Comparison of ENCODE assay signal across 22 cellular contexts in genomic region chr4:112247021-112247420, GRCh38. TPM values are rescaled to one million over a fixed set of nuclear protein-coding genes. Genes with fewer than 3 reads are reported as not detected.
DNase-seq lines count a peak whose midpoint lies in the region; ATAC-seq and TF ChIP-seq lines count a peak whose summit lies in the region.
"Had no signal": no experiment of that assay in that cellular context is flagged by ENCODE, and none has a peak within 500 bp of the region (broad histone marks: within the 10 kb centered on the region; RNA-seq: fewer than 3 reads in every experiment).

No MANE protein-coding gene starts in this region.

- H4K20me1 ChIP-seq in mammary epithelial cell (ENCODE audit: insufficient read depth, low read length) (no peaks in the 10 kb centered on the region), H9 (ENCODE audit: control insufficient read depth, insufficient read depth, insufficient read length) (no peaks in the 10 kb centered on the region)

- H3K27ac ChIP-seq in mammary epithelial cell (ENCODE audit: insufficient read depth, low read depth, low read length) (no peak overlapping the region), H9 (ENCODE audit: insufficient read length, low read depth, low read length) (no peak overlapping the region), iPS-18a (ENCODE audit: low read length) (no peak overlapping the region), suprapubic skin (no peak overlapping the region)
- H3K27ac ChIP-seq: BLaER1 treated with 17β-estradiol and CSF1 and Interleukin-3, amounts not matched to agents 10 nM and 100 nM had no signal

- H3K4me1 ChIP-seq in mammary epithelial cell (ENCODE audit: insufficient read depth, low read length) = no peaks in the 10 kb centered on the region
- H3K4me1 ChIP-seq in H9 (ENCODE audit: insufficient read depth, low read length) = no peaks in the 10 kb centered on the region
- H3K4me1 ChIP-seq in iPS-18a (ENCODE audit: control insufficient read depth, low read depth, low read length) = peaks cover 17% of the 10 kb centered on the region
- H3K4me1 ChIP-seq in suprapubic skin = no peaks in the 10 kb centered on the region
- H3K4me1 ChIP-seq: BLaER1 treated with 17β-estradiol and CSF1 and Interleukin-3, amounts not matched to agents 10 nM and 100 nM had no signal

- H2BK120ac ChIP-seq in H9 (ENCODE audit: low read depth, low read length, poor library complexity, severe bottlenecking) = no peak overlapping the region

- H4K8ac ChIP-seq in H9 (replicated peaks; ENCODE audit: insufficient read length, low read depth, low read length) = no peak overlapping the region

- no peak for TF ChIP-seq POLR2A in suprapubic skin (IDR thresholded peaks at IDR 0.05)

- H3K23ac ChIP-seq in H9 (ENCODE audit: insufficient read length, low read depth, low read length) = no peak overlapping the region

- H3K9ac ChIP-seq in mammary epithelial cell (ENCODE audit: insufficient read depth, low read length) (no peak overlapping the region), H9 (ENCODE audit: extremely low read depth, insufficient read length, low read length) (no peak overlapping the region), iPS-18a (ENCODE audit: low read length) (no peak overlapping the region)
- H3K9ac ChIP-seq: BLaER1 treated with 17β-estradiol and CSF1 and Interleukin-3, amounts not matched to agents 10 nM and 100 nM had no signal

- no peaks in the 10 kb centered on the region for H3K23me2 ChIP-seq in H9 (ENCODE audit: insufficient read length, low read depth, low read length, poor library complexity, severe bottlenecking)

- in situ Hi-C loops in mammary epithelial cell (cut with MboI; ENCODE audit: low sequenced_read_pairs in 2 of 2) = no loop called here

- no peak overlapping the region for H4K5ac ChIP-seq in H9 (ENCODE audit: insufficient read length, low read depth, low read length)

- no peak overlapping the region for H3K18ac ChIP-seq in H9 (ENCODE audit: insufficient read length, low read depth, low read length)

- peaks cover 2% of the 10 kb centered on the region for H3K79me1 ChIP-seq in H9 (ENCODE audit: insufficient read depth, low read depth, low read length, poor library complexity, severe bottlenecking)

- H2AFZ ChIP-seq in mammary epithelial cell (ENCODE audit: low read depth, low read length) (no peak overlapping the region), H9 (ENCODE audit: low read length) (no peak overlapping the region)

- no peak overlapping the region for H3K56ac ChIP-seq in H9 (ENCODE audit: insufficient read length, low read depth, low read length)

- H3K36me3 ChIP-seq in mammary epithelial cell (ENCODE audit: insufficient read depth, low read length) (peaks cover 4% of the 10 kb centered on the region), iPS-18a (ENCODE audit: control insufficient read depth, low read depth, low read length) (no peaks in the 10 kb centered on the region), suprapubic skin (no peaks in the 10 kb centered on the region)

- no peak overlapping the region for H3K14ac ChIP-seq in H9 (ENCODE audit: insufficient read depth, low read length)

- TF ChIP-seq EP300 in suprapubic skin (IDR thresholded peaks at IDR 0.05) = no peak

- H4K91ac ChIP-seq in H9 (ENCODE audit: insufficient read length, low read depth, low read length) = no peak overlapping the region

- H3K27ac Mint-ChIP-seq in MCF 10A (ENCODE audit: low read depth, unreplicated experiment) = peak overlapping the region; percentile 44
- H3K27ac Mint-ChIP-seq in H9 = peak overlapping the region in 2 of 3 experiments; percentile 28 to 41; a peak in 4 of 7 replicates
- peak overlapping the region; percentile 8; the same call in 1 of the 2 replicates for H3K27ac Mint-ChIP-seq in WTC11
- H3K27ac Mint-ChIP-seq in activated naive CD8-positive, alpha-beta T cell treated with anti-CD3 and anti-CD28 coated beads for 36 hours = no peak overlapping the region
- H3K27ac Mint-ChIP-seq: B cell; CD8-positive, alpha-beta T cell; IgD-negative memory B cell had no signal

- no peak overlapping the region for H2BK12ac ChIP-seq in H9 (ENCODE audit: insufficient read length, low read depth, low read length)

- H3K27me3 Mint-ChIP-seq in MCF 10A (ENCODE audit: insufficient read depth, unreplicated experiment) (no peaks in the 10 kb centered on the region), H9 (ENCODE audit: low read depth) (no peaks in the 10 kb centered on the region), WTC11 (ENCODE audit: low read depth) (no peaks in the 10 kb centered on the region)
- H3K27me3 Mint-ChIP-seq in activated naive CD8-positive, alpha-beta T cell treated with anti-CD3 and anti-CD28 coated beads for 36 hours = no peaks in the 10 kb centered on the region
- H3K27me3 Mint-ChIP-seq: B cell, IgD-negative memory B cell had no signal

- no peak overlapping the region for H2BK15ac ChIP-seq in H9 (ENCODE audit: low read depth, low read length)

- H3K9me3 ChIP-seq in mammary epithelial cell (replicated peaks; ENCODE audit: insufficient read depth, low read length) (no peaks in the 10 kb centered on the region), H9 (ENCODE audit: control insufficient read depth, low read depth, low read length) (no peaks in the 10 kb centered on the region), iPS-18a (ENCODE audit: control insufficient read depth, low read depth, low read length) (no peaks in the 10 kb centered on the region), suprapubic skin (no peaks in the 10 kb centered on the region)
- H3K9me3 ChIP-seq: BLaER1 treated with 17β-estradiol and CSF1 and Interleukin-3, amounts not matched to agents 10 nM and 100 nM had no signal

- no peak overlapping the region for H3K4me2 ChIP-seq in mammary epithelial cell (ENCODE audit: insufficient read depth, low read depth, low read length)
- no peak overlapping the region for H3K4me2 ChIP-seq in H9 (ENCODE audit: insufficient read depth, insufficient read length, low read length)
- H3K4me2 ChIP-seq: BLaER1 treated with 17β-estradiol and CSF1 and Interleukin-3, amounts not matched to agents 10 nM and 100 nM had no signal

- no peak overlapping the region for H3T11ph ChIP-seq in H9 (ENCODE audit: low read length)

- POLR2A ChIA-PET in MCF 10A (lab: Yijun Ruan, JAX) (interaction anchor here (0.6 to 3.7 kb wide), 4 partner anchors 10 to 142 kb away, joined by 3 to 10 read pairs (median 3); partner anchors contain the start of gene TIFA), WTC11 (lab: Charles Lee) (no interaction called here)

- H3K79me2 ChIP-seq in mammary epithelial cell (ENCODE audit: insufficient read depth, low read length) (peaks cover 51% of the 10 kb centered on the region), H9 (ENCODE audit: insufficient read depth, low read length) (peaks cover 3% of the 10 kb centered on the region; the same call in 1 of the 2 replicates)

- no peak overlapping the region for H3K4ac ChIP-seq in H9 (ENCODE audit: low read depth, low read length)

- dilution Hi-C loops in mammary epithelial cell (cut with HindIII; ENCODE audit: low sequenced_read_pairs) = no loop called here

- H3K36me3 Mint-ChIP-seq in MCF 10A (ENCODE audit: insufficient read depth, unreplicated experiment) (no peaks in the 10 kb centered on the region), H9 (ENCODE audit: insufficient read depth in 1 of 3, low read depth in 3 of 3) (no peaks in the 10 kb centered on the region), WTC11 (no peaks in the 10 kb centered on the region)
- peaks cover 3% of the 10 kb centered on the region for H3K36me3 Mint-ChIP-seq in activated naive CD8-positive, alpha-beta T cell treated with anti-CD3 and anti-CD28 coated beads for 36 hours

- H3K9me3 Mint-ChIP-seq in MCF 10A (ENCODE audit: unreplicated experiment) (no peaks in the 10 kb centered on the region), H9 (no peaks in the 10 kb centered on the region), WTC11 (no peaks in the 10 kb centered on the region)
- H3K9me3 Mint-ChIP-seq in activated naive CD8-positive, alpha-beta T cell treated with anti-CD3 and anti-CD28 coated beads for 36 hours = no peaks in the 10 kb centered on the region
- H3K9me3 Mint-ChIP-seq: CD8-positive, alpha-beta T cell; IgD-negative memory B cell had no signal

- H3K4me1 Mint-ChIP-seq in MCF 10A (ENCODE audit: insufficient read depth, unreplicated experiment) (peaks cover 12% of the 10 kb centered on the region), H9 (peaks cover 22 to 25% of the 10 kb centered on the region in 2 experiments), WTC11 (peaks cover 27% of the 10 kb centered on the region)
- peaks cover 18% of the 10 kb centered on the region for H3K4me1 Mint-ChIP-seq in activated naive CD8-positive, alpha-beta T cell treated with anti-CD3 and anti-CD28 coated beads for 36 hours

- intact Hi-C loops in MCF 10A (cut with micrococcal nuclease) = no loop called here
- intact Hi-C loops in mammary epithelial cell (cut with micrococcal nuclease) = no loop called here

- no peak overlapping the region for H2BK20ac ChIP-seq in H9 (ENCODE audit: low read depth, low read length, poor library complexity, severe bottlenecking)

- CTCF ChIA-PET in MCF 10A (lab: Yijun Ruan, JAX) (interaction anchor here (0.6 to 1.3 kb wide), 2 partner anchors 11 to 21 kb away, joined by 3 to 7 read pairs; no protein-coding TSS in a partner anchor), mammary epithelial cell (lab: Charles Lee; ENCODE audit: low non-redundant PET) (no interaction called here), WTC11 (lab: Charles Lee) (interaction anchor here (1.0 to 1.4 kb wide), 3 partner anchors 15 to 269 kb away, joined by 3 to 6 read pairs (median 3); partner anchors contain the start of genes AP1AR and NEUROG2)

- DNase-seq in MCF 10A (ENCODE audit: unreplicated experiment) (no peak), mammary epithelial cell (no peak), H9 (no peak), WTC11 (ENCODE audit: low spot score) (no peak), NCI-H187 (lab: John Stamatoyannopoulos, UW) (no peak), suprapubic skin (ENCODE audit: low spot score in 2 of 2) (no peak)
- DNase-seq in activated naive CD8-positive, alpha-beta T cell treated with anti-CD3 and anti-CD28 coated beads for 36 hours = no peak
- DNase-seq: 8988T; Calu3; CD8-positive, alpha-beta T cell; DMS 273 treated with DMSO at 0.1 percent for 48 hours; DMS53; DND-41; EL; HCEC 1CT; KG1 had no signal

- H2AK5ac ChIP-seq in H9 (ENCODE audit: insufficient read length, low read length) = no peak overlapping the region

- no peak overlapping the region for H3K4me3 Mint-ChIP-seq in MCF 10A (ENCODE audit: unreplicated experiment)
- H3K4me3 Mint-ChIP-seq in H9 = no peak overlapping the region; a peak in 1 of 5 replicates
- H3K4me3 Mint-ChIP-seq in WTC11 = no peak overlapping the region
- no peak overlapping the region for H3K4me3 Mint-ChIP-seq in activated naive CD8-positive, alpha-beta T cell treated with anti-CD3 and anti-CD28 coated beads for 36 hours
- H3K4me3 Mint-ChIP-seq: B cell; CD8-positive, alpha-beta T cell; IgD-negative memory B cell had no signal

- BruUV-seq in MCF 10A (replicated peaks; lab: Mats Ljungman, UMichigan) = no TSS peak
- no TSS peak for BruUV-seq in mammary epithelial cell (replicated peaks; lab: Mats Ljungman, UMichigan)

- no peak overlapping the region for H2BK5ac ChIP-seq in H9 (ENCODE audit: insufficient read length, low read length)

- H3K27me3 ChIP-seq in mammary epithelial cell (ENCODE audit: insufficient read depth, low read length) = no peaks in the 10 kb centered on the region
- H3K27me3 ChIP-seq in H9 (ENCODE audit: insufficient read depth, low read length) = no peaks in the 10 kb centered on the region
- H3K27me3 ChIP-seq in iPS-18a (ENCODE audit: control insufficient read depth, insufficient read depth, low read length) = no peaks in the 10 kb centered on the region
- no peaks in the 10 kb centered on the region for H3K27me3 ChIP-seq in suprapubic skin
- H3K27me3 ChIP-seq: BLaER1 treated with 17β-estradiol and CSF1 and Interleukin-3, amounts not matched to agents 10 nM and 100 nM had no signal

- 79% methylated on average over 3 of the region's 3 CpGs for WGBS in mammary epithelial cell (ENCODE audit: low coverage, missing lambda C conversion rate)
- WGBS in H9 (ENCODE audit: extremely low coverage, insufficient read length, low lambda C conversion rate) = no CpG with 5 or more reads among the region's 3 CpGs
- WGBS in suprapubic skin = 80% methylated on average over 3 of the region's 3 CpGs

- H3K4me3 ChIP-seq in mammary epithelial cell (replicated peaks in 1 of 3; ENCODE audit: insufficient read depth in 1 of 3, low read depth in 2 of 3, low read length in 3 of 3) = no peak overlapping the region
- peak overlapping the region; percentile 11 for H3K4me3 ChIP-seq in iPS-18a (ENCODE audit: low read length)
- H3K4me3 ChIP-seq in suprapubic skin = no peak overlapping the region
- H3K4me3 ChIP-seq: BLaER1 treated with 17β-estradiol and CSF1 and Interleukin-3, amounts not matched to agents 10 nM and 100 nM; GM12878 had no signal

- TF ChIP-seq CTCF in MCF 10A (IDR thresholded peaks at IDR 0.05; ENCODE audit: unreplicated experiment) (no peak), mammary epithelial cell (conservative IDR thresholded peaks at IDR 0.05 in 1 of 2, IDR thresholded peaks at IDR 0.05 in 1 of 2; ENCODE audit: extremely low read depth in 1 of 2, insufficient read depth in 1 of 2, low read depth in 1 of 2, low read length in 2 of 2) (no peak), H9 (conservative IDR thresholded peaks at IDR 0.05) (no peak), WTC11 (IDR thresholded peaks at IDR 0.05) (no peak), suprapubic skin (IDR thresholded peaks at IDR 0.05) (no peak)

- no peak for ATAC-seq in WTC11
- ATAC-seq: CD8-positive, alpha-beta T cell; GM12878 had no signal

RNA-seq across cellular contexts. Expression of gene AP1AR, which starts 15.4 kb away (rescaled TPM):
- 38.4 and 39.7 TPM in 2 replicates for total RNA-seq in MCF 10A (2022)
- 10 to 100 TPM; 24.6 to 27.3 TPM for total RNA-seq in mammary epithelial cell
- 6.7 TPM for polyA plus RNA-seq in mammary epithelial cell
- 3.7 TPM for polyA minus RNA-seq in mammary epithelial cell
- total RNA-seq in H9 (2021) = 23.5 and 24.2 TPM in 2 replicates
- 22.4 to 26.1 TPM (median 23.1 TPM) in 3 replicates for total RNA-seq in WTC11 (2021)
- 10 to 100 TPM; 19.1 to 22.4 TPM for total RNA-seq in activated naive CD8-positive, alpha-beta T cell treated with anti-CD3 and anti-CD28 coated beads for 36 hours
- total RNA-seq in suprapubic skin = 10 to 100 TPM; 13.4 to 22.7 (median 15.6) TPM

RNA-seq across cellular contexts. Expression of gene TIFA, which starts 38.7 kb away (rescaled TPM):
- total RNA-seq in MCF 10A (2022) (7.0 and 9.7 TPM in 2 replicates), mammary epithelial cell (10 to 100 TPM in 1 of 2 donors, 1 to 10 TPM in 1; 4.3 to 10.1 TPM), H9 (2021) (1.8 and 2.3 TPM in 2 replicates), WTC11 (2021) (1.4 to 3.6 TPM (median 1.8 TPM) in 3 replicates), suprapubic skin (10 to 100 TPM in 3 of 4 donors, 1 to 10 TPM in 1; 9.5 to 16.2 (median 12.4) TPM)
- 5.5 TPM for polyA plus RNA-seq in mammary epithelial cell
- 5.5 TPM for polyA minus RNA-seq in mammary epithelial cell
- 10 to 100 TPM; 45.6 to 49.2 TPM for total RNA-seq in activated naive CD8-positive, alpha-beta T cell treated with anti-CD3 and anti-CD28 coated beads for 36 hours

RNA-seq across cellular contexts. Expression of gene ALPK1, which starts 50.1 kb away (rescaled TPM):
- total RNA-seq in MCF 10A (2022) (20.3 and 41.0 TPM in 2 replicates), mammary epithelial cell (10 to 100 TPM; 19.0 to 24.3 TPM), H9 (2021) (0.17 and 0.50 TPM in 2 replicates), WTC11 (2021) (0.37 to 0.57 TPM (median 0.50 TPM) in 3 replicates), suprapubic skin (10 to 100 TPM; 15.7 to 87.2 (median 24.2) TPM)
- 4.0 TPM for polyA plus RNA-seq in mammary epithelial cell
- polyA minus RNA-seq in mammary epithelial cell = 1.4 TPM
- 10 to 100 TPM; 14.0 to 14.7 TPM for total RNA-seq in activated naive CD8-positive, alpha-beta T cell treated with anti-CD3 and anti-CD28 coated beads for 36 hours
- total RNA-seq: G401 had no signal
